Comparison of ENCODE assay signal across 3 cellular contexts in genomic region chr14:100309028-100309718, GRCh38.
TF ChIP-seq lines count a peak whose summit lies in the region.

No MANE protein-coding gene starts in this region.

TF ChIP-seq in SK-N-SH, 30 proteins besides CTCF, POLR2A, EP300 and RAD21:
- no peak for TF ChIP-seq PBX3 (IDR thresholded peaks at IDR 0.05)
- no peak for TF ChIP-seq ZBTB33 (IDR thresholded peaks at IDR 0.05; ENCODE audit: borderline replicate concordance, low read depth)
- TF ChIP-seq TCF12 (IDR thresholded peaks at IDR 0.05), result no peak
- no peak for TF ChIP-seq SIN3A (IDR thresholded peaks at IDR 0.05; ENCODE audit: borderline replicate concordance, low read depth, low read length)
- TF ChIP-seq MAX (IDR thresholded peaks at IDR 0.05; ENCODE audit: low read depth), result no peak
- no peak for TF ChIP-seq RXRA (IDR thresholded peaks at IDR 0.05; ENCODE audit: borderline replicate concordance, low read depth)
- no peak for TF ChIP-seq USF1 (IDR thresholded peaks at IDR 0.05; ENCODE audit: borderline replicate concordance, low read depth)
- no peak for TF ChIP-seq MEF2A (IDR thresholded peaks at IDR 0.05; ENCODE audit: borderline replicate concordance, low read depth)
TF ChIP-seq in SK-N-SH: peak in this region for 0.

TF ChIP-seq in SK-N-SH treated with all-trans-retinoic acid at 6 μM for 48 hours, 23 proteins besides CTCF, POLR2A, EP300 and RAD21:
- TF ChIP-seq ZNF565 (CRISPR knock-in tag; conservative IDR thresholded peaks at IDR 0.05; ENCODE audit: low read depth), result no peak
- no peak for TF ChIP-seq ISL1 (CRISPR knock-in tag; IDR thresholded peaks at IDR 0.05)
- TF ChIP-seq OSR1 (CRISPR knock-in tag; IDR thresholded peaks at IDR 0.05), result no peak
- TF ChIP-seq PATZ1 (CRISPR knock-in tag; IDR thresholded peaks at IDR 0.05; ENCODE audit: borderline replicate concordance), result no peak
- no peak for TF ChIP-seq ESRRG (CRISPR knock-in tag; IDR thresholded peaks at IDR 0.05)
- no peak for TF ChIP-seq POU6F1 (CRISPR knock-in tag; IDR thresholded peaks at IDR 0.05; ENCODE audit: borderline replicate concordance, low read depth)
- no peak for TF ChIP-seq ZFP30 (CRISPR knock-in tag; IDR thresholded peaks at IDR 0.05)
- TF ChIP-seq TCF4 (CRISPR knock-in tag; IDR thresholded peaks at IDR 0.05; ENCODE audit: borderline replicate concordance), result no peak
- no peak for TF ChIP-seq RARB (CRISPR knock-in tag; IDR thresholded peaks at IDR 0.05)
- no peak for TF ChIP-seq ZC3H10 (CRISPR knock-in tag; IDR thresholded peaks at IDR 0.05)
- no peak for TF ChIP-seq GLIS3 (CRISPR knock-in tag; IDR thresholded peaks at IDR 0.05)
- TF ChIP-seq SNAI2 (CRISPR knock-in tag; IDR thresholded peaks at IDR 0.05), result no peak
- TF ChIP-seq ZNF70 (CRISPR knock-in tag; IDR thresholded peaks at IDR 0.05), result no peak
- TF ChIP-seq TOX (CRISPR knock-in tag; IDR thresholded peaks at IDR 0.05; ENCODE audit: borderline replicate concordance), result no peak
- TF ChIP-seq ARNTL (CRISPR knock-in tag; IDR thresholded peaks at IDR 0.05; ENCODE audit: borderline replicate concordance, low read depth), result no peak
TF ChIP-seq in SK-N-SH treated with all-trans-retinoic acid at 6 μM for 48 hours: peak in this region for 0.

TF ChIP-seq in HepG2, 621 proteins besides CTCF, POLR2A, EP300 and RAD21:
- no peak for TF ChIP-seq PCBP2 (optimal IDR thresholded peaks at IDR 0.05; ENCODE audit: low read depth, low read length, poor library complexity, severe bottlenecking)
- TF ChIP-seq JUN (CRISPR knock-in tag; IDR thresholded peaks at IDR 0.05), result no peak
- TF ChIP-seq ZNF549 (CRISPR knock-in tag; IDR thresholded peaks at IDR 0.05), result no peak
- no peak for TF ChIP-seq PBX2 (CRISPR knock-in tag; IDR thresholded peaks at IDR 0.05)
- no peak for TF ChIP-seq ZBTB38 (CRISPR knock-in tag; IDR thresholded peaks at IDR 0.05)
- TF ChIP-seq ZNF687 (CRISPR knock-in tag; IDR thresholded peaks at IDR 0.05), result peak; percentile 40; the same call in 1 of the 2 replicates
- TF ChIP-seq ZMAT5 (CRISPR knock-in tag; IDR thresholded peaks at IDR 0.05; ENCODE audit: borderline replicate concordance, low read depth), result no peak
- no peak for TF ChIP-seq ZIK1 (CRISPR knock-in tag; IDR thresholded peaks at IDR 0.05; ENCODE audit: borderline replicate concordance, low read depth)
- no peak for TF ChIP-seq ZSCAN5A (CRISPR knock-in tag; IDR thresholded peaks at IDR 0.05; ENCODE audit: borderline replicate concordance)
- TF ChIP-seq SOX5 (CRISPR knock-in tag; IDR thresholded peaks at IDR 0.05; ENCODE audit: borderline replicate concordance), result no peak
- peak; percentile 37; the same call in 1 of the 2 replicates for TF ChIP-seq PATZ1 (CRISPR knock-in tag; IDR thresholded peaks at IDR 0.05)
- no peak for TF ChIP-seq ZNF331 (CRISPR knock-in tag; IDR thresholded peaks at IDR 0.05)
- peak; percentile 13; the same call in 1 of the 2 replicates for TF ChIP-seq STAG1 (CRISPR knock-in tag; IDR thresholded peaks at IDR 0.05)
- TF ChIP-seq ZSCAN20 (CRISPR knock-in tag; IDR thresholded peaks at IDR 0.05; ENCODE audit: borderline replicate concordance), result no peak
- no peak for TF ChIP-seq MXD3 (CRISPR knock-in tag; IDR thresholded peaks at IDR 0.05)
- no peak for TF ChIP-seq FOXO4 (CRISPR knock-in tag; conservative IDR thresholded peaks at IDR 0.05)
- no peak for TF ChIP-seq THYN1 (CRISPR knock-in tag; IDR thresholded peaks at IDR 0.05; ENCODE audit: borderline replicate concordance, low read depth)
- TF ChIP-seq POGK (CRISPR knock-in tag; conservative IDR thresholded peaks at IDR 0.05), result no peak
- no peak for TF ChIP-seq ZKSCAN1 (IDR thresholded peaks at IDR 0.05; ENCODE audit: low read length)
- TF ChIP-seq ASH2L (IDR thresholded peaks at IDR 0.05; ENCODE audit: insufficient read length, low read depth, low read length), result no peak
- no peak; the same call in 1 of the 2 replicates for TF ChIP-seq MTA1 (CRISPR knock-in tag; IDR thresholded peaks at IDR 0.05; ENCODE audit: borderline replicate concordance)
- no peak for TF ChIP-seq RORA (CRISPR knock-in tag; IDR thresholded peaks at IDR 0.05)
- TF ChIP-seq KLF11 (CRISPR knock-in tag; IDR thresholded peaks at IDR 0.05), result no peak
- no peak for TF ChIP-seq ZNF260 (CRISPR knock-in tag; IDR thresholded peaks at IDR 0.05; ENCODE audit: borderline replicate concordance, low read depth)
- TF ChIP-seq ZNF296 (CRISPR knock-in tag; conservative IDR thresholded peaks at IDR 0.05), result no peak
- TF ChIP-seq ZNF207 (IDR thresholded peaks at IDR 0.05; ENCODE audit: borderline replicate concordance), result no peak
- TF ChIP-seq ZNF326 (CRISPR knock-in tag; IDR thresholded peaks at IDR 0.05; ENCODE audit: borderline replicate concordance), result 0 out of 2 replicates have a peak, but pooled peaks have one; percentile 22
- no peak for TF ChIP-seq PTBP1 (IDR thresholded peaks at IDR 0.05; ENCODE audit: low read depth, low read length, poor library complexity, severe bottlenecking)
